Comparison of ENCODE assay signal across 1 cellular context in genomic region chr17:49252148-49252682, GRCh38.
TF ChIP-seq lines count a peak whose summit lies in the region.

No MANE protein-coding gene starts in this region.

TF ChIP-seq in K562, 482 proteins besides CTCF, POLR2A, EP300 and RAD21 (continues in another document):
- TF ChIP-seq U2AF1 (optimal IDR thresholded peaks at IDR 0.05; ENCODE audit: low read depth, low read length) (no peak), ZKSCAN8 (CRISPR knock-in tag; IDR thresholded peaks at IDR 0.05) (no peak), CREB3L1 (IDR thresholded peaks at IDR 0.05; ENCODE audit: borderline replicate concordance, low read depth) (no peak), HDAC1 (IDR thresholded peaks at IDR 0.05) (peak in 1 of 2 experiments; percentile 56; a peak in 2 of 4 replicates), ZNF408 (CRISPR knock-in tag; IDR thresholded peaks at IDR 0.05; ENCODE audit: low read depth) (no peak), MXD1 (CRISPR knock-in tag; IDR thresholded peaks at IDR 0.05; ENCODE audit: borderline replicate concordance, poor library complexity, severe bottlenecking) (no peak), ZNF121 (CRISPR knock-in tag; conservative IDR thresholded peaks at IDR 0.05) (no peak), ZNF668 (CRISPR knock-in tag; IDR thresholded peaks at IDR 0.05) (no peak), CHCHD3 (CRISPR knock-in tag; IDR thresholded peaks at IDR 0.05) (no peak), CEBPZ (IDR thresholded peaks at IDR 0.05; ENCODE audit: borderline replicate concordance, low read depth, low read length) (no peak), HNRNPK (IDR thresholded peaks at IDR 0.05; ENCODE audit: low read depth, low read length, poor library complexity, severe bottlenecking) (no peak), PML (IDR thresholded peaks at IDR 0.05; ENCODE audit: low read length) (no peak), KDM2B (CRISPR knock-in tag; IDR thresholded peaks at IDR 0.05) (no peak), RBFOX2 (IDR thresholded peaks at IDR 0.05; ENCODE audit: low read depth, low read length) (no peak), TOE1 (IDR thresholded peaks at IDR 0.05; ENCODE audit: borderline replicate concordance) (no peak), TOE1 (CRISPR knock-in tag; IDR thresholded peaks at IDR 0.05; ENCODE audit: borderline replicate concordance, low read depth) (no peak), ZNF316 (IDR thresholded peaks at IDR 0.05) (peak; percentile 96), RCOR1 (IDR thresholded peaks at IDR 0.05; ENCODE audit: borderline replicate concordance in 1 of 2, low read depth in 2 of 2, low read length in 2 of 2) (peak in 1 of 2 experiments; percentile 92; a peak in 2 of 4 replicates), ZNF57 (CRISPR knock-in tag; IDR thresholded peaks at IDR 0.05) (no peak), JUND (IDR thresholded peaks at IDR 0.05; ENCODE audit: borderline replicate concordance, low read depth, low read length) (peak; percentile 60; the same call in 1 of the 2 replicates), JUND (tag; IDR thresholded peaks at IDR 0.05; ENCODE audit: borderline replicate concordance, low read depth, low read length) (peak; percentile 57; the same call in 2 of the 3 replicates), SIX5 (IDR thresholded peaks at IDR 0.05; ENCODE audit: borderline replicate concordance in 1 of 2, insufficient read depth in 1 of 2, low read depth in 1 of 2, low read length in 2 of 2) (no peak), MAFG (tag; conservative IDR thresholded peaks at IDR 0.05) (peak; percentile 97), SRSF7 (optimal IDR thresholded peaks at IDR 0.05; ENCODE audit: low read depth, low read length) (no peak), CBX1 (IDR thresholded peaks at IDR 0.05; ENCODE audit: low read depth) (no peak), HMG20A (CRISPR knock-in tag; conservative IDR thresholded peaks at IDR 0.05) (no peak), HSF4 (CRISPR knock-in tag; IDR thresholded peaks at IDR 0.05; ENCODE audit: borderline replicate concordance) (no peak), TCF7L2 (IDR thresholded peaks at IDR 0.05; ENCODE audit: low read depth, low read length) (no peak), NR2C1 (IDR thresholded peaks at IDR 0.05) (peak; percentile 38; the same call in 1 of the 2 replicates), NR2C1 (tag; IDR thresholded peaks at IDR 0.05) (peak; percentile 71), HOXB6 (CRISPR knock-in tag; IDR thresholded peaks at IDR 0.05; ENCODE audit: borderline replicate concordance) (no peak), DPF2 (IDR thresholded peaks at IDR 0.05) (peak; percentile 75), BRF1 (IDR thresholded peaks at IDR 0.05; ENCODE audit: borderline replicate concordance, extremely low read depth, insufficient read length) (no peak), TCF3 (CRISPR knock-in tag; IDR thresholded peaks at IDR 0.05) (no peak), L3MBTL2 (IDR thresholded peaks at IDR 0.05) (0 out of 2 replicates have a peak, but pooled peaks have one; percentile 14), SMARCE1 (IDR thresholded peaks at IDR 0.05) (no peak), ZNF143 (CRISPR knock-in tag; IDR thresholded peaks at IDR 0.05) (no peak), TEAD2 (tag; IDR thresholded peaks at IDR 0.05) (no peak), ZC3H11A (IDR thresholded peaks at IDR 0.05; ENCODE audit: low read depth, low read length) (no peak), CLOCK (CRISPR knock-in tag; IDR thresholded peaks at IDR 0.05; ENCODE audit: borderline replicate concordance) (no peak), ZNF174 (CRISPR knock-in tag; IDR thresholded peaks at IDR 0.05) (no peak), NFIC (IDR thresholded peaks at IDR 0.05) (no peak), MEIS2 (IDR thresholded peaks at IDR 0.05; ENCODE audit: partially characterized antibody) (peak; percentile 90), ELK3 (CRISPR knock-in tag; IDR thresholded peaks at IDR 0.05) (no peak), TEAD4 (IDR thresholded peaks at IDR 0.05; ENCODE audit: low read length) (peak; percentile 10; the same call in 1 of the 2 replicates), TEAD4 (CRISPR knock-in tag; IDR thresholded peaks at IDR 0.05; ENCODE audit: borderline replicate concordance) (no peak), ARID1B (IDR thresholded peaks at IDR 0.05) (peak; percentile 70), LARP7 (IDR thresholded peaks at IDR 0.05) (no peak), ZNF717 (CRISPR knock-in tag; IDR thresholded peaks at IDR 0.05) (no peak), ZKSCAN1 (IDR thresholded peaks at IDR 0.05; ENCODE audit: low read depth, low read length) (no peak), CCNT2 (IDR thresholded peaks at IDR 0.05; ENCODE audit: borderline replicate concordance, extremely low read depth, insufficient read length, low read depth, low read length) (no peak), ZEB2 (IDR thresholded peaks at IDR 0.05) (peak; percentile 72; the same call in 1 of the 2 replicates), JUN (IDR thresholded peaks at IDR 0.05; ENCODE audit: borderline replicate concordance, low read depth, low read length) (peak; percentile 56; the same call in 1 of the 2 replicates), JUN (CRISPR knock-in tag; IDR thresholded peaks at IDR 0.05; ENCODE audit: borderline replicate concordance) (no peak), HMBOX1 (IDR thresholded peaks at IDR 0.05) (no peak), PKNOX1 (IDR thresholded peaks at IDR 0.05) (peak; percentile 98), TSHZ1 (CRISPR knock-in tag; IDR thresholded peaks at IDR 0.05) (no peak), E2F1 (CRISPR knock-in tag; IDR thresholded peaks at IDR 0.05) (no peak), SMAD3 (CRISPR knock-in tag; conservative IDR thresholded peaks at IDR 0.05) (no peak), ZNF224 (CRISPR knock-in tag; IDR thresholded peaks at IDR 0.05) (no peak)
